24 cellular contexts compared by ENCODE assay signal in genomic region chr20:61478094-61478493, GRCh38.
"Had no signal": no experiment of that assay in that cellular context is flagged by ENCODE, and none has a peak within 500 bp of the region (broad histone marks: within the 10 kb centered on the region; RNA-seq: fewer than 3 reads in every experiment).

No MANE protein-coding gene starts in this region.

- H3K4me3 ChIP-seq: esophagus muscularis mucosa, left ventricle myocardium inferior, lung, mucosa of descending colon, pancreas, right atrium auricular region, stomach, thyroid gland, upper lobe of left lung had no signal

- H3K36me3 ChIP-seq: esophagus muscularis mucosa, left ventricle myocardium inferior, neutrophil, pancreas, right atrium auricular region, stomach, thyroid gland, upper lobe of left lung had no signal

- DNase-seq: activated CD4-positive, alpha-beta T cell treated with anti-CD3 and anti-CD28 coated beads for 4 hours; activated CD4-positive, alpha-beta T cell treated with anti-CD3 and anti-CD28 coated beads, Interleukin-2, amount 50 U/mL, for 4 hours; activated naive CD4-positive, alpha-beta T cell; activated T-cell treated with anti-CD3 and anti-CD28 coated beads for 4 hours; activated T-cell treated with anti-CD3 and anti-CD28 coated beads, Interleukin-2, amount 50 U/mL, for 72 hours; dermis blood vessel endothelial cell; effector CD4-positive, alpha-beta T cell; kidney glomerular epithelial cell; left ventricle myocardium inferior; mucosa of descending colon; pancreas; stimulated activated CD4-positive, alpha-beta T cell treated with anti-CD3 and anti-CD28 coated beads, Interleukin-15, amount 100 ng/mL, for 24 hours; stimulated activated CD4-positive, alpha-beta T cell treated with anti-CD3 and anti-CD28 coated beads, Interleukin-2, amount 100 ng/mL, for 24 hours; stimulated activated naive B cell treated with anti-CD40 and anti-IgM and Interleukin-4, amounts not matched to agents 10 μg/mL and 1 μg/mL and 100 μg/mL, for 72 hours; stomach; thyroid gland; upper lobe of left lung had no signal

- H3K27me3 ChIP-seq: neutrophil, right atrium auricular region, thyroid gland, upper lobe of left lung had no signal

- ATAC-seq: activated naive CD4-positive, alpha-beta T cell treated with anti-CD3 and anti-CD28 coated beads, Interleukin-2, amount 50 U/mL, for 72 hours; activated T-cell treated with anti-CD3 and anti-CD28 coated beads, Interleukin-2, amount 50 U/mL, for 72 hours; mucosa of descending colon; pancreas; stimulated activated naive B cell treated with anti-CD40 and anti-IgM and Interleukin-4, amounts not matched to agents 10 μg/mL and 1 μg/mL and 100 μg/mL, for 72 hours had no signal

- H3K4me1 ChIP-seq: esophagus muscularis mucosa, left ventricle myocardium inferior, pancreas, right atrium auricular region, stomach, thyroid gland, upper lobe of left lung had no signal

- H3K27ac ChIP-seq: esophagus muscularis mucosa, left ventricle myocardium inferior, neutrophil, pancreas, right atrium auricular region, stomach, thyroid gland, upper lobe of left lung had no signal

- H3K9me3 ChIP-seq: esophagus muscularis mucosa, left ventricle myocardium inferior, mucosa of descending colon, neutrophil, pancreas, right atrium auricular region, thyroid gland, upper lobe of left lung had no signal

- FAIRE-seq: colon, frontal cortex, pancreas had no signal
